ENCODE assay signal across 1 cellular context in genomic region chr2:27032495-27033252, GRCh38.
A peak's percentile ranks its signal among the peaks of the same experiment; 100 is the strongest.
TF ChIP-seq lines count a peak whose summit lies in the region.

Gene TMEM214 (plus strand): TSS chr2:27032965. CDS start chr2:27033016, 51 bp downstream.

TF ChIP-seq in K562, 482 proteins besides CTCF, POLR2A, EP300 and RAD21 (continued from another document):
- TF ChIP-seq, protein P1, sequence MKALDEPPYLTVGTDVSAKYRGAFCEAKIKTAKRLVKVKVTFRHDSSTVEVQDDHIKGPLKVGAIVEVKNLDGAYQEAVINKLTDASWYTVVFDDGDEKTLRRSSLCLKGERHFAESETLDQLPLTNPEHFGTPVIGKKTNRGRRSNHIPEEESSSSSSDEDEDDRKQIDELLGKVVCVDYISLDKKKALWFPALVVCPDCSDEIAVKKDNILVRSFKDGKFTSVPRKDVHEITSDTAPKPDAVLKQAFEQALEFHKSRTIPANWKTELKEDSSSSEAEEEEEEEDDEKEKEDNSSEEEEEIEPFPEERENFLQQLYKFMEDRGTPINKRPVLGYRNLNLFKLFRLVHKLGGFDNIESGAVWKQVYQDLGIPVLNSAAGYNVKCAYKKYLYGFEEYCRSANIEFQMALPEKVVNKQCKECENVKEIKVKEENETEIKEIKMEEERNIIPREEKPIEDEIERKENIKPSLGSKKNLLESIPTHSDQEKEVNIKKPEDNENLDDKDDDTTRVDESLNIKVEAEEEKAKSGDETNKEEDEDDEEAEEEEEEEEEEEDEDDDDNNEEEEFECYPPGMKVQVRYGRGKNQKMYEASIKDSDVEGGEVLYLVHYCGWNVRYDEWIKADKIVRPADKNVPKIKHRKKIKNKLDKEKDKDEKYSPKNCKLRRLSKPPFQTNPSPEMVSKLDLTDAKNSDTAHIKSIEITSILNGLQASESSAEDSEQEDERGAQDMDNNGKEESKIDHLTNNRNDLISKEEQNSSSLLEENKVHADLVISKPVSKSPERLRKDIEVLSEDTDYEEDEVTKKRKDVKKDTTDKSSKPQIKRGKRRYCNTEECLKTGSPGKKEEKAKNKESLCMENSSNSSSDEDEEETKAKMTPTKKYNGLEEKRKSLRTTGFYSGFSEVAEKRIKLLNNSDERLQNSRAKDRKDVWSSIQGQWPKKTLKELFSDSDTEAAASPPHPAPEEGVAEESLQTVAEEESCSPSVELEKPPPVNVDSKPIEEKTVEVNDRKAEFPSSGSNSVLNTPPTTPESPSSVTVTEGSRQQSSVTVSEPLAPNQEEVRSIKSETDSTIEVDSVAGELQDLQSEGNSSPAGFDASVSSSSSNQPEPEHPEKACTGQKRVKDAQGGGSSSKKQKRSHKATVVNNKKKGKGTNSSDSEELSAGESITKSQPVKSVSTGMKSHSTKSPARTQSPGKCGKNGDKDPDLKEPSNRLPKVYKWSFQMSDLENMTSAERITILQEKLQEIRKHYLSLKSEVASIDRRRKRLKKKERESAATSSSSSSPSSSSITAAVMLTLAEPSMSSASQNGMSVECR (CRISPR knock-in tag; IDR thresholded peaks at IDR 0.05) = peak; percentile 94
- TF ChIP-seq NKRF (IDR thresholded peaks at IDR 0.05; ENCODE audit: borderline replicate concordance) (peak; percentile 22; the same call in 1 of the 2 replicates), ZNF347 (CRISPR knock-in tag; IDR thresholded peaks at IDR 0.05; ENCODE audit: low read depth) (no peak), MXI1 (IDR thresholded peaks at IDR 0.05; ENCODE audit: low read depth, low read length) (peak; percentile 15; the same call in 1 of the 2 replicates), MTA1 (IDR thresholded peaks at IDR 0.05; ENCODE audit: borderline replicate concordance) (peak; percentile 88), ZNF384 (IDR thresholded peaks at IDR 0.05; ENCODE audit: low read depth, low read length) (no peak), RNF2 (IDR thresholded peaks at IDR 0.05) (peak; percentile 44; the same call in 1 of the 2 replicates), HCFC1 (IDR thresholded peaks at IDR 0.05; ENCODE audit: low read depth, low read length) (peak; percentile 96), NFIC (IDR thresholded peaks at IDR 0.05) (peak; percentile 26; the same call in 1 of the 2 replicates), FOXP1 (CRISPR knock-in tag; IDR thresholded peaks at IDR 0.05) (0 out of 2 replicates have a peak, but pooled peaks have one; percentile 72), NRF1 (conservative IDR thresholded peaks at IDR 0.05 in 1 of 2, IDR thresholded peaks at IDR 0.05 in 1 of 2) (peak; percentile 74 to 78), GABPB1 (CRISPR knock-in tag; IDR thresholded peaks at IDR 0.05) (0 out of 2 replicates have a peak, but pooled peaks have one; percentile 52), POLR2AphosphoS5 (IDR thresholded peaks at IDR 0.05; ENCODE audit: control insufficient read depth, insufficient read depth, low read depth, low read length) (peak; percentile 65; the same call in 1 of the 2 replicates), EP400 (IDR thresholded peaks at IDR 0.05) (peak; percentile 91), GTF3C2 (IDR thresholded peaks at IDR 0.05; ENCODE audit: borderline replicate concordance, extremely low read depth, insufficient read length) (peak; percentile 70), SIN3A (IDR thresholded peaks at IDR 0.05; ENCODE audit: borderline replicate concordance in 2 of 2, control insufficient read depth in 1 of 2, low read depth in 2 of 2, low read length in 2 of 2) (peak in 1 of 2 experiments; percentile 91; a peak in 1 of 4 replicates), NEUROD1 (IDR thresholded peaks at IDR 0.05; ENCODE audit: borderline replicate concordance, low read depth, low read length, partially characterized antibody) (peak; percentile 14), XRCC3 (IDR thresholded peaks at IDR 0.05) (no peak), ZSCAN29 (IDR thresholded peaks at IDR 0.05) (0 out of 2 replicates have a peak, but pooled peaks have one; percentile 17), SMAD4 (CRISPR knock-in tag; conservative IDR thresholded peaks at IDR 0.05) (peak; percentile 60), CHAMP1 (IDR thresholded peaks at IDR 0.05) (no peak), CREB1 (IDR thresholded peaks at IDR 0.05) (peak; percentile 74), CREB1 (CRISPR knock-in tag; IDR thresholded peaks at IDR 0.05) (peak; percentile 46; the same call in 1 of the 2 replicates), ESRRA (IDR thresholded peaks at IDR 0.05; ENCODE audit: borderline replicate concordance, low read depth) (peak; percentile 35; the same call in 1 of the 2 replicates), MEIS2 (IDR thresholded peaks at IDR 0.05; ENCODE audit: partially characterized antibody) (peak; percentile 60), SIX5 (IDR thresholded peaks at IDR 0.05; ENCODE audit: borderline replicate concordance in 1 of 2, insufficient read depth in 1 of 2, low read depth in 1 of 2, low read length in 2 of 2) (peak; percentile 78 to 79), SMARCB1 (IDR thresholded peaks at IDR 0.05; ENCODE audit: insufficient read length, low read depth) (no peak), ILK (tag; IDR thresholded peaks at IDR 0.05; ENCODE audit: borderline replicate concordance, low read depth) (no peak)
- TF ChIP-seq, protein P2, sequence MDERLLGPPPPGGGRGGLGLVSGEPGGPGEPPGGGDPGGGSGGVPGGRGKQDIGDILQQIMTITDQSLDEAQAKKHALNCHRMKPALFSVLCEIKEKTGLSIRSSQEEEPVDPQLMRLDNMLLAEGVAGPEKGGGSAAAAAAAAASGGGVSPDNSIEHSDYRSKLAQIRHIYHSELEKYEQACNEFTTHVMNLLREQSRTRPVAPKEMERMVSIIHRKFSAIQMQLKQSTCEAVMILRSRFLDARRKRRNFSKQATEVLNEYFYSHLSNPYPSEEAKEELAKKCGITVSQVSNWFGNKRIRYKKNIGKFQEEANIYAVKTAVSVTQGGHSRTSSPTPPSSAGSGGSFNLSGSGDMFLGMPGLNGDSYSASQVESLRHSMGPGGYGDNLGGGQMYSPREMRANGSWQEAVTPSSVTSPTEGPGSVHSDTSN (CRISPR knock-in tag; IDR thresholded peaks at IDR 0.05; ENCODE audit: low read depth) = no peak
- TF ChIP-seq, protein P2 (tag; conservative IDR thresholded peaks at IDR 0.05; ENCODE audit: low read depth) = peak; percentile 60
- TF ChIP-seq, protein P3, sequence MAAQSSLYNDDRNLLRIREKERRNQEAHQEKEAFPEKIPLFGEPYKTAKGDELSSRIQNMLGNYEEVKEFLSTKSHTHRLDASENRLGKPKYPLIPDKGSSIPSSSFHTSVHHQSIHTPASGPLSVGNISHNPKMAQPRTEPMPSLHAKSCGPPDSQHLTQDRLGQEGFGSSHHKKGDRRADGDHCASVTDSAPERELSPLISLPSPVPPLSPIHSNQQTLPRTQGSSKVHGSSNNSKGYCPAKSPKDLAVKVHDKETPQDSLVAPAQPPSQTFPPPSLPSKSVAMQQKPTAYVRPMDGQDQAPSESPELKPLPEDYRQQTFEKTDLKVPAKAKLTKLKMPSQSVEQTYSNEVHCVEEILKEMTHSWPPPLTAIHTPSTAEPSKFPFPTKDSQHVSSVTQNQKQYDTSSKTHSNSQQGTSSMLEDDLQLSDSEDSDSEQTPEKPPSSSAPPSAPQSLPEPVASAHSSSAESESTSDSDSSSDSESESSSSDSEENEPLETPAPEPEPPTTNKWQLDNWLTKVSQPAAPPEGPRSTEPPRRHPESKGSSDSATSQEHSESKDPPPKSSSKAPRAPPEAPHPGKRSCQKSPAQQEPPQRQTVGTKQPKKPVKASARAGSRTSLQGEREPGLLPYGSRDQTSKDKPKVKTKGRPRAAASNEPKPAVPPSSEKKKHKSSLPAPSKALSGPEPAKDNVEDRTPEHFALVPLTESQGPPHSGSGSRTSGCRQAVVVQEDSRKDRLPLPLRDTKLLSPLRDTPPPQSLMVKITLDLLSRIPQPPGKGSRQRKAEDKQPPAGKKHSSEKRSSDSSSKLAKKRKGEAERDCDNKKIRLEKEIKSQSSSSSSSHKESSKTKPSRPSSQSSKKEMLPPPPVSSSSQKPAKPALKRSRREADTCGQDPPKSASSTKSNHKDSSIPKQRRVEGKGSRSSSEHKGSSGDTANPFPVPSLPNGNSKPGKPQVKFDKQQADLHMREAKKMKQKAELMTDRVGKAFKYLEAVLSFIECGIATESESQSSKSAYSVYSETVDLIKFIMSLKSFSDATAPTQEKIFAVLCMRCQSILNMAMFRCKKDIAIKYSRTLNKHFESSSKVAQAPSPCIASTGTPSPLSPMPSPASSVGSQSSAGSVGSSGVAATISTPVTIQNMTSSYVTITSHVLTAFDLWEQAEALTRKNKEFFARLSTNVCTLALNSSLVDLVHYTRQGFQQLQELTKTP (IDR thresholded peaks at IDR 0.05; ENCODE audit: low read depth in 1 of 2, partially characterized antibody in 2 of 2) = peak; percentile 6 to 46
- TF ChIP-seq, protein P4, sequence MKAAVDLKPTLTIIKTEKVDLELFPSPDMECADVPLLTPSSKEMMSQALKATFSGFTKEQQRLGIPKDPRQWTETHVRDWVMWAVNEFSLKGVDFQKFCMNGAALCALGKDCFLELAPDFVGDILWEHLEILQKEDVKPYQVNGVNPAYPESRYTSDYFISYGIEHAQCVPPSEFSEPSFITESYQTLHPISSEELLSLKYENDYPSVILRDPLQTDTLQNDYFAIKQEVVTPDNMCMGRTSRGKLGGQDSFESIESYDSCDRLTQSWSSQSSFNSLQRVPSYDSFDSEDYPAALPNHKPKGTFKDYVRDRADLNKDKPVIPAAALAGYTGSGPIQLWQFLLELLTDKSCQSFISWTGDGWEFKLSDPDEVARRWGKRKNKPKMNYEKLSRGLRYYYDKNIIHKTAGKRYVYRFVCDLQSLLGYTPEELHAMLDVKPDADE (conservative IDR thresholded peaks at IDR 0.05; ENCODE audit: control insufficient read depth, low read depth, low read length) = peak; percentile 97
TF ChIP-seq in K562: peak in this region for 112.
